In genomic region chr2:201184248-201184647, GRCh38 we compare ENCODE assay signal across 1 cellular context.
A peak's percentile ranks its signal among the peaks of the same experiment; 100 is the strongest.
TF ChIP-seq lines count a peak whose summit lies in the region.
"Not testable (repeated sequence)": the region's sequence is repeated elsewhere in the genome, so short reads cannot be mapped to it uniquely, and the experiment has no call there.

No MANE protein-coding gene starts in this region.

TF ChIP-seq in HepG2, 621 proteins besides CTCF, POLR2A, EP300 and RAD21:
- TF ChIP-seq ARNTL (CRISPR knock-in tag; IDR thresholded peaks at IDR 0.05) (peak; percentile 35; the same call in 1 of the 2 replicates), FOXC1 (CRISPR knock-in tag; IDR thresholded peaks at IDR 0.05; ENCODE audit: borderline replicate concordance) (0 out of 2 replicates have a peak, but pooled peaks have one; percentile 33), SOX6 (CRISPR knock-in tag; IDR thresholded peaks at IDR 0.05) (0 out of 2 replicates have a peak, but pooled peaks have one; percentile 15), SAP130 (CRISPR knock-in tag; IDR thresholded peaks at IDR 0.05; ENCODE audit: low read depth) (peak; percentile 29; the same call in 1 of the 2 replicates), SNAPC5 (CRISPR knock-in tag; IDR thresholded peaks at IDR 0.05; ENCODE audit: borderline replicate concordance) (0 out of 2 replicates have a peak, but pooled peaks have one; percentile 32), TARDBP (CRISPR knock-in tag; IDR thresholded peaks at IDR 0.05) (0 out of 2 replicates have a peak, but pooled peaks have one; percentile 23), ZBTB38 (CRISPR knock-in tag; IDR thresholded peaks at IDR 0.05) (0 out of 2 replicates have a peak, but pooled peaks have one; percentile 36), ZNF501 (CRISPR knock-in tag; IDR thresholded peaks at IDR 0.05) (peak; percentile 34; the same call in 1 of the 2 replicates)
- TF ChIP-seq SOX6 (IDR thresholded peaks at IDR 0.05) = not testable (repeated sequence)
